1 cellular context compared by ENCODE assay signal in the genomic region with DNA sequence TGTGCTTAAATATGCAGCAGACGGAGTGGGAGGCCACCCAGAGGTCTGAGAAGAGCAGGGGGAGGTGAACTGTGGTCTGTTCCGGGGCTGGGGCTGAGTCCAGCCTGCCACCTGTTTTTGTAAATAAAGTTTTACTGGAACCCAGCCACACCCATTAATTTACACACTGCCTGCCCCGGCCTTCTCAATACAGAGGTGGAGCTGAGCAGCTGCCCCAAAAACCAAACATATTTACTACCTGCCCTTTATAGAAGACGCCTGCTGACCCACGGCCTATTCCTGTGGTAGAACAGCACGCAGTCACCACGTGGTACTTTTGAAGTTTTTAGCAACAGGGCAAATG.
A peak's percentile ranks its signal among the peaks of the same experiment; 100 is the strongest.
TF ChIP-seq lines count a peak whose summit lies in the region.

No MANE protein-coding gene starts in this region.

TF ChIP-seq in K562, 482 proteins besides CTCF, POLR2A, EP300 and RAD21:
- TF ChIP-seq CBFA2T2 (conservative IDR thresholded peaks at IDR 0.05) = no peak
- peak; percentile 94 for TF ChIP-seq ZBTB40 (IDR thresholded peaks at IDR 0.05)
- peak; percentile 93 for TF ChIP-seq ZBTB40 (CRISPR knock-in tag; IDR thresholded peaks at IDR 0.05)
- no peak for TF ChIP-seq HES1 (IDR thresholded peaks at IDR 0.05; ENCODE audit: low read depth)
- TF ChIP-seq PRDM10 (IDR thresholded peaks at IDR 0.05; ENCODE audit: partially characterized antibody) = peak; percentile 31
- peak; percentile 17; the same call in 1 of the 2 replicates for TF ChIP-seq MGA (IDR thresholded peaks at IDR 0.05)
